ENCODE assay signal across 2 cellular contexts in the genomic region with DNA sequence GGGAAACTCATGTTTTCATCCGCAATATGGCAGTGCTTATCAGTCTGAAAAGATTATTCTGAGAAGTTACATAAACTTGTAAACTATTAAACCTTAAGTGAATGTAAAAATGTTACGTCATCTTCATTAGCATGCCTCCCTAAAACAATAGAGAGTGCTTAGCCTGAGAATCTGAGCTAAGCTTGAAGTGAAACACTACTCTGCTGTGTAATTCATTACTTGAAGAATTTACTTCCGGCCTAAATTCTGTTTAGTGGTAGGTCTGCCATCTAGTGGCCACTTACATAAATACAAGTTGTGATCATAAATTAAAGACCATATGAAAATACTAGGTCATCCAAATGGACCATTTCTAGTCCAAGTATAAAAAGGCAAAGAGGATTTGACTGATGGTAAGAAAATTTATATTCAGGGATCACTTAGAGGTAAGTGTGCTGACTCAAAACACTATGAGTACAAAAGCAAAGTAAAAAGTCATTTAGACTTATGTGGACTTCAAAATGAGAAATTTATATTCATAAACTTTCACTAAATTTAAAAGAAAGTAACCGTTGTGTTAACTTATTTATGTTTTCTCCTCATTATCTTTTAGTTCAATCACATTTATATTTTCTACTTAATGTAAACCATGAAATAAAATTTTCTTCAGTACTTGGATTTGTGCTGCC.
TF ChIP-seq lines count a peak whose summit lies in the region.

No MANE protein-coding gene starts in this region.

TF ChIP-seq in HEK293, 187 proteins besides CTCF, POLR2A, EP300 and RAD21 (continued from another document):
- TF ChIP-seq, protein P1, sequence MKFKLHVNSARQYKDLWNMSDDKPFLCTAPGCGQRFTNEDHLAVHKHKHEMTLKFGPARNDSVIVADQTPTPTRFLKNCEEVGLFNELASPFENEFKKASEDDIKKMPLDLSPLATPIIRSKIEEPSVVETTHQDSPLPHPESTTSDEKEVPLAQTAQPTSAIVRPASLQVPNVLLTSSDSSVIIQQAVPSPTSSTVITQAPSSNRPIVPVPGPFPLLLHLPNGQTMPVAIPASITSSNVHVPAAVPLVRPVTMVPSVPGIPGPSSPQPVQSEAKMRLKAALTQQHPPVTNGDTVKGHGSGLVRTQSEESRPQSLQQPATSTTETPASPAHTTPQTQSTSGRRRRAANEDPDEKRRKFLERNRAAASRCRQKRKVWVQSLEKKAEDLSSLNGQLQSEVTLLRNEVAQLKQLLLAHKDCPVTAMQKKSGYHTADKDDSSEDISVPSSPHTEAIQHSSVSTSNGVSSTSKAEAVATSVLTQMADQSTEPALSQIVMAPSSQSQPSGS (tag by site-specific recombination; IDR thresholded peaks at IDR 0.05; ENCODE audit: low read depth): peak; percentile 80
- TF ChIP-seq ZBTB44 (tag by site-specific recombination; IDR thresholded peaks at IDR 0.05) (no peak), ZNF654 (tag by site-specific recombination; IDR thresholded peaks at IDR 0.05; ENCODE audit: low read depth) (peak; percentile 63), ZNF133 (tag by site-specific recombination; IDR thresholded peaks at IDR 0.05) (no peak), ZNF529 (tag by site-specific recombination; IDR thresholded peaks at IDR 0.05; ENCODE audit: insufficient replicate concordance) (no peak), ZNF660 (tag by site-specific recombination; IDR thresholded peaks at IDR 0.05) (peak; percentile 64; the same call in 1 of the 2 replicates), ZNF747 (tag by site-specific recombination; IDR thresholded peaks at IDR 0.05) (no peak), SETDB1 (IDR thresholded peaks at IDR 0.05; ENCODE audit: insufficient read length, low read length) (no peak), ZBTB1 (tag by site-specific recombination; IDR thresholded peaks at IDR 0.05) (no peak), ZNF112 (tag by site-specific recombination; IDR thresholded peaks at IDR 0.05) (no peak), GLIS2 (tag by site-specific recombination; IDR thresholded peaks at IDR 0.05) (no peak), SP3 (tag by site-specific recombination; IDR thresholded peaks at IDR 0.05) (no peak), ZFP37 (tag by site-specific recombination; IDR thresholded peaks at IDR 0.05) (no peak), ZEB2 (tag by site-specific recombination; IDR thresholded peaks at IDR 0.05) (no peak), ZNF132 (tag by site-specific recombination; IDR thresholded peaks at IDR 0.05; ENCODE audit: borderline replicate concordance) (no peak)
- TF ChIP-seq, protein P2, sequence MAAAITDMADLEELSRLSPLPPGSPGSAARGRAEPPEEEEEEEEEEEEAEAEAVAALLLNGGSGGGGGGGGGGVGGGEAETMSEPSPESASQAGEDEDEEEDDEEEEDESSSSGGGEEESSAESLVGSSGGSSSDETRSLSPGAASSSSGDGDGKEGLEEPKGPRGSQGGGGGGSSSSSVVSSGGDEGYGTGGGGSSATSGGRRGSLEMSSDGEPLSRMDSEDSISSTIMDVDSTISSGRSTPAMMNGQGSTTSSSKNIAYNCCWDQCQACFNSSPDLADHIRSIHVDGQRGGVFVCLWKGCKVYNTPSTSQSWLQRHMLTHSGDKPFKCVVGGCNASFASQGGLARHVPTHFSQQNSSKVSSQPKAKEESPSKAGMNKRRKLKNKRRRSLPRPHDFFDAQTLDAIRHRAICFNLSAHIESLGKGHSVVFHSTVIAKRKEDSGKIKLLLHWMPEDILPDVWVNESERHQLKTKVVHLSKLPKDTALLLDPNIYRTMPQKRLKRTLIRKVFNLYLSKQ (tag by site-specific recombination; IDR thresholded peaks at IDR 0.05; ENCODE audit: borderline replicate concordance): no peak
- TF ChIP-seq, protein P3, sequence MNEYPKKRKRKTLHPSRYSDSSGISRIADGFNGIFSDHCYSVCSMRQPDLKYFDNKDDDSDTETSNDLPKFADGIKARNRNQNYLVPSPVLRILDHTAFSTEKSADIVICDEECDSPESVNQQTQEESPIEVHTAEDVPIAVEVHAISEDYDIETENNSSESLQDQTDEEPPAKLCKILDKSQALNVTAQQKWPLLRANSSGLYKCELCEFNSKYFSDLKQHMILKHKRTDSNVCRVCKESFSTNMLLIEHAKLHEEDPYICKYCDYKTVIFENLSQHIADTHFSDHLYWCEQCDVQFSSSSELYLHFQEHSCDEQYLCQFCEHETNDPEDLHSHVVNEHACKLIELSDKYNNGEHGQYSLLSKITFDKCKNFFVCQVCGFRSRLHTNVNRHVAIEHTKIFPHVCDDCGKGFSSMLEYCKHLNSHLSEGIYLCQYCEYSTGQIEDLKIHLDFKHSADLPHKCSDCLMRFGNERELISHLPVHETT (tag by site-specific recombination; IDR thresholded peaks at IDR 0.05): no peak

TF ChIP-seq in SK-N-SH treated with all-trans-retinoic acid at 6 μM for 48 hours, 23 proteins besides CTCF, POLR2A, EP300 and RAD21 (continued from another document):
- TF ChIP-seq CSDC2 (CRISPR knock-in tag; IDR thresholded peaks at IDR 0.05): no peak
- TF ChIP-seq OSR1 (CRISPR knock-in tag; IDR thresholded peaks at IDR 0.05): no peak
- TF ChIP-seq, protein P4, sequence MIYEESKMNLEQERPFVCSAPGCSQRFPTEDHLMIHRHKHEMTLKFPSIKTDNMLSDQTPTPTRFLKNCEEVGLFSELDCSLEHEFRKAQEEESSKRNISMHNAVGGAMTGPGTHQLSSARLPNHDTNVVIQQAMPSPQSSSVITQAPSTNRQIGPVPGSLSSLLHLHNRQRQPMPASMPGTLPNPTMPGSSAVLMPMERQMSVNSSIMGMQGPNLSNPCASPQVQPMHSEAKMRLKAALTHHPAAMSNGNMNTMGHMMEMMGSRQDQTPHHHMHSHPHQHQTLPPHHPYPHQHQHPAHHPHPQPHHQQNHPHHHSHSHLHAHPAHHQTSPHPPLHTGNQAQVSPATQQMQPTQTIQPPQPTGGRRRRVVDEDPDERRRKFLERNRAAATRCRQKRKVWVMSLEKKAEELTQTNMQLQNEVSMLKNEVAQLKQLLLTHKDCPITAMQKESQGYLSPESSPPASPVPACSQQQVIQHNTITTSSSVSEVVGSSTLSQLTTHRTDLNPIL (CRISPR knock-in tag; IDR thresholded peaks at IDR 0.05; ENCODE audit: low read depth): no peak
- no peak for TF ChIP-seq ESRRG (CRISPR knock-in tag; IDR thresholded peaks at IDR 0.05)
- TF ChIP-seq ZC3H10 (CRISPR knock-in tag; IDR thresholded peaks at IDR 0.05): no peak
- TF ChIP-seq BACH2 (CRISPR knock-in tag; IDR thresholded peaks at IDR 0.05; ENCODE audit: borderline replicate concordance): no peak
